ENCODE assay signal across 8 cellular contexts in genomic region chr11:58575377-58576020, GRCh38. TPM values are rescaled to one million over a fixed set of nuclear protein-coding genes. Genes with fewer than 3 reads are reported as not detected.
DNase-seq lines count a peak whose midpoint lies in the region; ATAC-seq and TF ChIP-seq lines count a peak whose summit lies in the region.

LPXN (minus strand) TSS chr11:58575856; CDS start chr11:58575772, 84 bp downstream.

- intact Hi-C loops in heart right ventricle (cut with DNase I) (loop anchor here in 9 of 10 donors (2.0 to 10.0 kb wide), 9 partner anchors 42 to 979 kb away; partner anchors contain the start of genes CNTF (in 2 of the 9) and FAM111A (in 1 of the 9)), right cardiac atrium (cut with DNase I) (loop anchor here in 3 of 4 donors (10.0 kb wide), 1 partner anchor 99 kb away; no protein-coding TSS in a partner anchor)
- intact Hi-C loops in T-helper 2 cell treated with Interferon-gamma antibody and Interleukin-4, amounts not matched to agents 100 ng/mL and 5 ng/mL, for 36 hours (cut with micrococcal nuclease) = loop anchor here (1.0 to 5.0 kb wide), 5 partner anchors 42 to 1148 kb away; partner anchors contain the start of gene SLC43A3

- ATAC-seq in heart right ventricle (no peak), right cardiac atrium (no peak), upper lobe of left lung (ENCODE audit: low FRiP score in 2 of 2) (no peak), HG02840 (IDR thresholded peaks at IDR 0.05; ENCODE audit: low FRiP score, unreplicated experiment) (no peak)

- H3K27me3 ChIP-seq in heart right ventricle (no peaks in the 10 kb centered on the region), right cardiac atrium (ENCODE audit: control insufficient read depth, insufficient read depth) (no peaks in the 10 kb centered on the region), muscle layer of duodenum (ENCODE audit: low read depth, low read length) (no peaks in the 10 kb centered on the region), upper lobe of left lung (no peaks in the 10 kb centered on the region)

- peak in 1 of 4 donors; percentile 60 for TF ChIP-seq POLR2A in upper lobe of left lung (IDR thresholded peaks at IDR 0.05)

- no peak for DNase-seq in heart right ventricle
- no peak for DNase-seq in right cardiac atrium
- DNase-seq in cardiac fibroblast (ENCODE audit: low read depth in 2 of 2) = peak; percentile 8 to 79
- peak in 1 of 2 donors; percentile 54 for DNase-seq in upper lobe of left lung
- no peak for DNase-seq in NCI-H524 treated with DMSO at 0.1 percent for 48 hours (lab: John Stamatoyannopoulos, UW)

- TF ChIP-seq CTCF in heart right ventricle (IDR thresholded peaks at IDR 0.05) = no peak
- no peak for TF ChIP-seq CTCF in cardiac fibroblast (IDR thresholded peaks at IDR 0.05; ENCODE audit: low read depth, low read length)
- no peak for TF ChIP-seq CTCF in upper lobe of left lung (IDR thresholded peaks at IDR 0.05)

- 71 to 88% methylated on average over 6 of the region's 6 CpGs for WGBS in heart right ventricle, 2 donors
- WGBS in right cardiac atrium = 69% methylated on average over 6 of the region's 6 CpGs
- 36 to 60% methylated on average over 6 of the region's 6 CpGs for WGBS in upper lobe of left lung, 2 donors

- H3K4me3 ChIP-seq in heart right ventricle = peak within 1 kb of the TSS in 5 of 10 donors; percentile 7 to 91 (median 84)
- no peak within 1 kb of the TSS for H3K4me3 ChIP-seq in right cardiac atrium (ENCODE audit: low read length)
- H3K4me3 ChIP-seq in cardiac fibroblast (replicated peaks in 1 of 2; ENCODE audit: low read depth in 2 of 2, low read length in 2 of 2) = peak within 1 kb of the TSS in 1 of 2 donors; percentile 22
- peak within 1 kb of the TSS; percentile 51 to 90 for H3K4me3 ChIP-seq in muscle layer of duodenum (ENCODE audit: low read depth in 1 of 2, low read length in 2 of 2)
- H3K4me3 ChIP-seq in upper lobe of left lung = peak within 1 kb of the TSS in 3 of 4 donors; percentile 9 to 36 (median 34)

- H3K4me1 ChIP-seq in heart right ventricle (peaks cover 14 to 61% (median 32%) of the 10 kb centered on the region in 9 donors), right cardiac atrium (ENCODE audit: control insufficient read depth, insufficient read depth, low read length) (no peaks in the 10 kb centered on the region), muscle layer of duodenum (ENCODE audit: control insufficient read depth in 1 of 2, insufficient read depth in 2 of 2, low read length in 2 of 2) (peaks cover 12 to 39% of the 10 kb centered on the region in 2 donors), upper lobe of left lung (peaks cover 40 to 45% (median 41%) of the 10 kb centered on the region in 4 donors)

- peak within 1 kb of the TSS in 8 of 10 donors; percentile 2 to 100 (median 99) for H3K27ac ChIP-seq in heart right ventricle
- no peak within 1 kb of the TSS for H3K27ac ChIP-seq in right cardiac atrium (ENCODE audit: low read length)
- H3K27ac ChIP-seq in muscle layer of duodenum (ENCODE audit: low read length) = peak within 1 kb of the TSS; percentile 100
- H3K27ac ChIP-seq in upper lobe of left lung = peak within 1 kb of the TSS; percentile 75 to 100 (median 97)

- H3K9me3 ChIP-seq in heart right ventricle (no peaks in the 10 kb centered on the region), right cardiac atrium (ENCODE audit: control insufficient read depth, low read length) (no peaks in the 10 kb centered on the region), muscle layer of duodenum (ENCODE audit: control insufficient read depth in 1 of 2, low read length in 2 of 2) (no peaks in the 10 kb centered on the region), upper lobe of left lung (no peaks in the 10 kb centered on the region)

- H3K36me3 ChIP-seq in heart right ventricle (peaks cover 0 to 4% (median 0%) of the 10 kb centered on the region in 9 donors), muscle layer of duodenum (ENCODE audit: control insufficient read depth in 1 of 2, insufficient read depth in 2 of 2, low read length in 2 of 2) (peaks cover 0 to 26% of the 10 kb centered on the region in 2 donors), upper lobe of left lung (no peaks in the 10 kb centered on the region)

- no peak for TF ChIP-seq EP300 in upper lobe of left lung (IDR thresholded peaks at IDR 0.05)

RNA-seq across cellular contexts. Expression of gene LPXN, which starts in this region (rescaled TPM):
- total RNA-seq in heart right ventricle (10 to 100 TPM in 1 of 10 donors, 1 to 10 TPM in 9; 2.7 to 13.9 (median 4.7) TPM), right cardiac atrium (1 to 10 TPM; 4.6 to 7.1 (median 6.4) TPM), upper lobe of left lung (10 to 100 TPM; 17.2 to 52.8 (median 34.1) TPM)
- polyA plus RNA-seq in heart right ventricle (1 to 10 TPM; 1.8 to 5.0 TPM), right cardiac atrium (3.0 TPM)
- 137 and 141 TPM in 2 replicates for total RNA-seq in T-helper 2 cell treated with Interferon-gamma antibody and Interleukin-4, amounts not matched to agents 100 ng/mL and 5 ng/mL, for 36 hours

Comparison
In these comparisons a context has a peak if more than half of its experiments do, and no peak if none do; other contexts are left out.
1. DNase-seq: peak in cardiac fibroblast (2 of 2); none in heart right ventricle (0 of 2), right cardiac atrium (0 of 3) and NCI-H524 treated with DMSO at 0.1 percent for 48 hours (single experiment).